In genomic region chr7:26590709-26591108, GRCh38 we compare ENCODE assay signal across 20 cellular contexts.
A peak's percentile ranks its signal among the peaks of the same experiment; 100 is the strongest.
DNase-seq lines count a peak whose midpoint lies in the region; ATAC-seq, FAIRE-seq and TF ChIP-seq lines count a peak whose summit lies in the region.
"Had no signal": no experiment of that assay in that cellular context is flagged by ENCODE, and none has a peak within 500 bp of the region (broad histone marks: within the 10 kb centered on the region; RNA-seq: fewer than 3 reads in every experiment).

No MANE protein-coding gene starts in this region.

- BruUV-seq in HepG2 (replicated peaks; lab: Mats Ljungman, UMichigan), result no TSS peak

- no peak overlapping the region for H2AK5ac ChIP-seq in mesenchymal stem cell (ENCODE audit: low read length, severe bottlenecking)

- H3K36me3 ChIP-seq in HepG2 (replicated peaks in 1 of 2; ENCODE audit: control insufficient read depth in 1 of 2, insufficient read depth in 2 of 2, low read length in 2 of 2) (no peaks in the 10 kb centered on the region), right lobe of liver (no peaks in the 10 kb centered on the region), mesenchymal stem cell (ENCODE audit: control insufficient read depth in 1 of 2, insufficient read depth in 2 of 2, low read depth in 1 of 2, low read length in 2 of 2) (no peaks in the 10 kb centered on the region), left lung (no peaks in the 10 kb centered on the region)
- H3K36me3 ChIP-seq: BE2C had no signal

- TF ChIP-seq POLR2A in HepG2 (IDR thresholded peaks at IDR 0.05; ENCODE audit: insufficient read depth in 1 of 2, low read depth in 2 of 2, low read length in 2 of 2) (no peak), right lobe of liver (IDR thresholded peaks at IDR 0.05) (no peak)

- H3K9me3 ChIP-seq in HepG2 (ENCODE audit: low read length) (no peaks in the 10 kb centered on the region), right lobe of liver (no peaks in the 10 kb centered on the region), mesenchymal stem cell (ENCODE audit: control insufficient read depth, low read length) (no peaks in the 10 kb centered on the region), left lung (no peaks in the 10 kb centered on the region)
- H3K9me3 ChIP-seq: BE2C had no signal

- no peak overlapping the region for H3K4ac ChIP-seq in mesenchymal stem cell (ENCODE audit: low read depth in 1 of 2, low read length in 2 of 2)

- TF ChIP-seq RAD21 in HepG2 (CRISPR knock-in tag; IDR thresholded peaks at IDR 0.05), result no peak

- H3K4me1 ChIP-seq in HepG2 (ENCODE audit: insufficient read depth, low read length) (no peaks in the 10 kb centered on the region), right lobe of liver (no peaks in the 10 kb centered on the region), mesenchymal stem cell (ENCODE audit: control insufficient read depth, insufficient read depth, low read depth, low read length) (no peaks in the 10 kb centered on the region), left lung (peaks cover 0 to 4% of the 10 kb centered on the region in 2 donors)
- H3K4me1 ChIP-seq: BE2C had no signal

- no peak overlapping the region for H2BK12ac ChIP-seq in mesenchymal stem cell (ENCODE audit: low read length in 2 of 2)

- 0% methylated on average over 1 of the region's 2 CpGs for WGBS in HepG2 (ENCODE audit: low lambda C conversion rate)
- WGBS in right lobe of liver (ENCODE audit: insufficient coverage, low coverage, low lambda C conversion rate, missing lambda C conversion rate), result 68% methylated on average over 2 of the region's 2 CpGs
- WGBS in mesenchymal stem cell, result 50% methylated on average over 1 of the region's 2 CpGs

- no peak overlapping the region for H3K23ac ChIP-seq in mesenchymal stem cell (ENCODE audit: low read length in 2 of 2)

- H3K14ac ChIP-seq in mesenchymal stem cell (ENCODE audit: low read length in 2 of 2), result no peak overlapping the region

- H3K79me1 ChIP-seq in mesenchymal stem cell (replicated peaks; ENCODE audit: low read length, poor library complexity, severe bottlenecking), result no peaks in the 10 kb centered on the region

- H4K8ac ChIP-seq in mesenchymal stem cell (ENCODE audit: low read length), result no peak overlapping the region

- ATAC-seq in HepG2 (no peak), right lobe of liver (no peak), left lung (no peak), GM18520 (IDR thresholded peaks at IDR 0.05; ENCODE audit: unreplicated experiment) (no peak)
- ATAC-seq: HCT116 had no signal

- CTCF ChIA-PET in HepG2 (lab: Yijun Ruan, JAX; ENCODE audit: low intra/inter-chr PET ratio, low total read pairs), result no interaction called here

- TF ChIP-seq CTCF in HepG2 (CRISPR knock-in tag; IDR thresholded peaks at IDR 0.05) (no peak), right lobe of liver (IDR thresholded peaks at IDR 0.05) (no peak), left lung (IDR thresholded peaks at IDR 0.05) (no peak)

- H3K27me3 ChIP-seq in HepG2 (ENCODE audit: control insufficient read depth in 1 of 2, insufficient read depth in 2 of 2, low read length in 2 of 2), result peaks cover 0 to 21% of the 10 kb centered on the region in 2 experiments; a peak in 3 of 5 replicates
- no peaks in the 10 kb centered on the region for H3K27me3 ChIP-seq in right lobe of liver
- peaks cover 80 to 85% of the 10 kb centered on the region in 2 experiments for H3K27me3 ChIP-seq in mesenchymal stem cell (ENCODE audit: control insufficient read depth in 1 of 2, insufficient read depth in 1 of 2, low read length in 2 of 2)
- no peaks in the 10 kb centered on the region for H3K27me3 ChIP-seq in left lung
- H3K27me3 ChIP-seq: BE2C had no signal

- H3K79me2 ChIP-seq in HepG2 (ENCODE audit: insufficient read depth, low read length), result no peaks in the 10 kb centered on the region

- H2AFZ ChIP-seq in HepG2 (ENCODE audit: low read length), result no peak overlapping the region
- peak overlapping the region; percentile 15 for H2AFZ ChIP-seq in mesenchymal stem cell (ENCODE audit: low read depth, low read length)

- no peak for FAIRE-seq in HepG2 (lab: Jason Lieb, UNC)
- FAIRE-seq: GM12892, GM18507, HTR-8/SVneo had no signal

- no peak overlapping the region for H3K4me2 ChIP-seq in HepG2 (ENCODE audit: low read depth, low read length)
- no peak overlapping the region for H3K4me2 ChIP-seq in mesenchymal stem cell (ENCODE audit: low read length, poor library complexity, severe bottlenecking)

- H3K9ac ChIP-seq in HepG2 (ENCODE audit: insufficient read depth, low read depth, low read length) (no peak overlapping the region), mesenchymal stem cell (ENCODE audit: low read length) (no peak overlapping the region)

- no peak overlapping the region for H2BK120ac ChIP-seq in mesenchymal stem cell (ENCODE audit: low read depth, low read length)

- H3K4me3 ChIP-seq in HepG2 (replicated peaks in 1 of 3; ENCODE audit: insufficient read depth in 1 of 3, low read depth in 2 of 3, low read length in 3 of 3), result no peak overlapping the region
- no peak overlapping the region for H3K4me3 ChIP-seq in right lobe of liver
- H3K4me3 ChIP-seq in mesenchymal stem cell (ENCODE audit: insufficient read depth in 1 of 2, low read depth in 1 of 2, low read length in 2 of 2), result no peak overlapping the region
- H3K4me3 ChIP-seq in left lung, result no peak overlapping the region

- no peak overlapping the region for H4K91ac ChIP-seq in mesenchymal stem cell (ENCODE audit: low read length)

- no peak overlapping the region for H2BK15ac ChIP-seq in mesenchymal stem cell (ENCODE audit: low read depth, poor library complexity, severe bottlenecking)

- H3K18ac ChIP-seq in mesenchymal stem cell (ENCODE audit: low read depth in 1 of 2, low read length in 2 of 2), result no peak overlapping the region

- in situ Hi-C loops in HepG2 (cut with HindIII; ENCODE audit: extremely low pct_ligation_motif_present, low pct_unique_long_range_greater_than_20kb), result no loop called here

- H2BK5ac ChIP-seq in mesenchymal stem cell (ENCODE audit: low read depth, low read length, poor library complexity, severe bottlenecking), result no peak overlapping the region

- POLR2A ChIA-PET in HepG2 (lab: Yijun Ruan, JAX), result no interaction called here

- no peaks in the 10 kb centered on the region for H4K20me1 ChIP-seq in HepG2 (ENCODE audit: insufficient read depth, low read length)

- DNase-seq in HepG2 (ENCODE audit: low spot score) (no peak), right lobe of liver (no peak), OCI-M1 (lab: John Stamatoyannopoulos, UW) (peak; percentile 0), mesenchymal stem cell (no peak), left lung (no peak)
- DNase-seq in NK-92 treated with Interleukin-12 subunit alpha and Interleukin-12 subunit beta, amount 100 ng/mL, for 24 hours (lab: John Stamatoyannopoulos, UW), result no peak
- DNase-seq: BE2C; C1 segment of cervical spinal cord; CD4-positive, alpha-beta T cell; DMS153; DMS79; GDM1; GOT3; H7; HFFc6 had no signal

- H3K27ac ChIP-seq in HepG2 (ENCODE audit: extremely low read length, insufficient read depth, low read length) (no peak overlapping the region), right lobe of liver (no peak overlapping the region), mesenchymal stem cell (ENCODE audit: low read length, poor library complexity, severe bottlenecking) (no peak overlapping the region), left lung (no peak overlapping the region)

- intact Hi-C loops in HepG2 (cut with micrococcal nuclease; ENCODE audit: unreplicated experiment) (no loop called here), right lobe of liver (cut with DNase I) (no loop called here), left lung (cut with DNase I) (no loop called here)

- TF ChIP-seq EP300 in HepG2 (IDR thresholded peaks at IDR 0.05; ENCODE audit: low read depth in 2 of 2, low read length in 2 of 2) (no peak), HepG2 (CRISPR knock-in tag; IDR thresholded peaks at IDR 0.05; ENCODE audit: borderline replicate concordance) (no peak)

TF ChIP-seq in HepG2, 621 proteins besides CTCF, POLR2A, EP300 and RAD21:
- TF ChIP-seq ZNF513 (CRISPR knock-in tag; conservative IDR thresholded peaks at IDR 0.05) (no peak), ATF7 (IDR thresholded peaks at IDR 0.05) (peak; percentile 97), ATF7 (CRISPR knock-in tag; IDR thresholded peaks at IDR 0.05) (no peak), CREB1 (IDR thresholded peaks at IDR 0.05) (peak; percentile 96), CREB1 (CRISPR knock-in tag; IDR thresholded peaks at IDR 0.05) (no peak), ZNF326 (CRISPR knock-in tag; IDR thresholded peaks at IDR 0.05; ENCODE audit: borderline replicate concordance) (no peak)
